Comparison of ENCODE assay signal across 15 cellular contexts in genomic region chr16:84999857-85000480, GRCh38. TPM values are rescaled to one million over a fixed set of nuclear protein-coding genes. Genes with fewer than 3 reads are reported as not detected.
A peak's percentile ranks its signal among the peaks of the same experiment; 100 is the strongest.
DNase-seq lines count a peak whose midpoint lies in the region; ATAC-seq, FAIRE-seq and TF ChIP-seq lines count a peak whose summit lies in the region.
"Had no signal": no experiment of that assay in that cellular context is flagged by ENCODE, and none has a peak within 500 bp of the region (broad histone marks: within the 10 kb centered on the region; RNA-seq: fewer than 3 reads in every experiment).

No MANE protein-coding gene starts in this region.

- BruUV-seq in K562 (replicated peaks; lab: Mats Ljungman, UMichigan), result no TSS peak

- H3K4me1 ChIP-seq in ACC112 (ENCODE audit: control insufficient read depth, insufficient read depth, low read length, unreplicated experiment), result peaks cover 63% of the 10 kb centered on the region
- peaks cover 41 to 42% of the 10 kb centered on the region in 2 experiments for H3K4me1 ChIP-seq in K562 (replicated peaks in 1 of 2; ENCODE audit: control insufficient read depth in 2 of 2, insufficient read depth in 2 of 2, low read length in 2 of 2)
- H3K4me1 ChIP-seq in left lung, result peaks cover 28 to 93% of the 10 kb centered on the region in 2 donors
- peaks cover 0 to 90% (median 89%) of the 10 kb centered on the region in 4 donors for H3K4me1 ChIP-seq in sigmoid colon
- no peaks in the 10 kb centered on the region; the same call in 1 of the 2 replicates for H3K4me1 ChIP-seq in HAP-1

- H3K79me2 ChIP-seq in ACC112 (ENCODE audit: control insufficient read depth, insufficient read depth, low read length, unreplicated experiment) (peaks cover 88% of the 10 kb centered on the region), K562 (ENCODE audit: control insufficient read depth, insufficient read depth, low read length) (peaks cover 75% of the 10 kb centered on the region)

- H2AFZ ChIP-seq in ACC112 (ENCODE audit: low read length, unreplicated experiment) (no peak overlapping the region), K562 (ENCODE audit: low read depth, low read length) (no peak overlapping the region)

- H3K4me3 ChIP-seq in ACC112 (ENCODE audit: low read depth, low read length) (no peak overlapping the region), K562 (no peak overlapping the region), left lung (no peak overlapping the region), sigmoid colon (no peak overlapping the region), HAP-1 (no peak overlapping the region)
- H3K4me3 ChIP-seq: right atrium auricular region had no signal

- H3K27me3 ChIP-seq in ACC112 (ENCODE audit: insufficient read depth, low read length) (no peaks in the 10 kb centered on the region), K562 (ENCODE audit: control insufficient read depth in 2 of 2, insufficient read depth in 2 of 2, low read length in 2 of 2) (no peaks in the 10 kb centered on the region), left lung (no peaks in the 10 kb centered on the region), sigmoid colon (no peaks in the 10 kb centered on the region), HAP-1 (ENCODE audit: low read depth) (no peaks in the 10 kb centered on the region)
- H3K27me3 ChIP-seq: right atrium auricular region had no signal

- TF ChIP-seq CTCF in K562 (IDR thresholded peaks at IDR 0.05 in 2 of 3, conservative IDR thresholded peaks at IDR 0.05 in 1 of 3; ENCODE audit: insufficient read depth in 2 of 3, low read depth in 1 of 3, low read length in 3 of 3) (no peak), left lung (IDR thresholded peaks at IDR 0.05) (no peak), sigmoid colon (IDR thresholded peaks at IDR 0.05) (no peak)

- FAIRE-seq in K562 (lab: Jason Lieb, UNC), result no peak
- FAIRE-seq: frontal cortex had no signal

- intact Hi-C loops in K562 (cut with micrococcal nuclease), result no loop called here
- intact Hi-C loops in left lung (cut with DNase I), result no loop called here
- intact Hi-C loops in sigmoid colon (cut with DNase I), result no loop called here

- TF ChIP-seq POLR2A in K562 (conservative IDR thresholded peaks at IDR 0.05), result no peak
- TF ChIP-seq POLR2A in sigmoid colon (IDR thresholded peaks at IDR 0.05), result no peak

- H3K36me3 ChIP-seq in ACC112 (ENCODE audit: insufficient read depth, low read length), result peaks cover 6% of the 10 kb centered on the region; the same call in 1 of the 2 replicates
- H3K36me3 ChIP-seq in K562 (ENCODE audit: control insufficient read depth, insufficient read depth, low read length), result peaks cover 58% of the 10 kb centered on the region
- peaks cover 0 to 15% of the 10 kb centered on the region in 2 donors for H3K36me3 ChIP-seq in left lung
- peaks cover 0 to 4% (median 0%) of the 10 kb centered on the region in 4 donors for H3K36me3 ChIP-seq in sigmoid colon
- H3K36me3 ChIP-seq in HAP-1 (replicated peaks), result peaks cover 18% of the 10 kb centered on the region

- in situ Hi-C loops in K562 (cut with MboI), result no loop called here
- in situ Hi-C loops in HAP-1 (cut with MboI; ENCODE audit: low sequenced_read_pairs), result no loop called here

- CTCF ChIA-PET in K562 (lab: Yijun Ruan, JAX; ENCODE audit: low intra/inter-chr PET ratio), result no interaction called here

- TF ChIP-seq EP300 in K562 (IDR thresholded peaks at IDR 0.05; ENCODE audit: low read length), result no peak
- TF ChIP-seq EP300 in sigmoid colon (IDR thresholded peaks at IDR 0.05), result no peak

- H3K9ac ChIP-seq in K562 (ENCODE audit: insufficient read depth in 1 of 2, low read depth in 2 of 2, low read length in 2 of 2), result no peak overlapping the region

- 93% methylated on average over 11 of the region's 11 CpGs for WGBS in K562 (ENCODE audit: insufficient coverage, low coverage, missing lambda C conversion rate)
- 83 to 85% methylated on average over 11 of the region's 11 CpGs for WGBS in sigmoid colon, 2 donors

- no peak for TF ChIP-seq RAD21 in K562 (CRISPR knock-in tag; conservative IDR thresholded peaks at IDR 0.05 in 1 of 2, IDR thresholded peaks at IDR 0.05 in 1 of 2)

- POLR2A ChIA-PET in K562 (lab: Yijun Ruan, JAX), result interaction anchor here (1.0 to 3.9 kb wide), 3 partner anchors 11 to 91 kb away, joined by 3 to 23 read pairs (median 3); partner anchors contain the start of gene ZDHHC7

- no peak overlapping the region for H3K4me2 ChIP-seq in K562 (ENCODE audit: insufficient read depth, low read length)

- H3K9me3 ChIP-seq in K562 (replicated peaks; ENCODE audit: control insufficient read depth, insufficient read depth, low read depth, low read length) (no peaks in the 10 kb centered on the region), left lung (no peaks in the 10 kb centered on the region), sigmoid colon (no peaks in the 10 kb centered on the region), HAP-1 (no peaks in the 10 kb centered on the region)
- H3K9me3 ChIP-seq: right atrium auricular region had no signal

- DNase-seq in K562 (ENCODE audit: extremely low read depth in 1 of 4, low spot score in 3 of 4) (no peak), left lung (no peak), sigmoid colon (no peak), HAP-1 (ENCODE audit: low spot score in 2 of 2) (no peak), NCI-H1048 (lab: John Stamatoyannopoulos, UW) (no peak)
- DNase-seq: activated T-cell treated with anti-CD3 and anti-CD28 coated beads for 4 hours; NCI-H2227 treated with DMSO at 0.1 percent for 48 hours; OCI-M1; stimulated activated naive CD4-positive, alpha-beta T cell treated with Interleukin-2 at 50 U/mL for 16 hours; T-helper 2 cell had no signal

- H3K9me1 ChIP-seq in K562 (ENCODE audit: control insufficient read depth, insufficient read depth, low read length), result peaks cover 16% of the 10 kb centered on the region

- ATAC-seq in K562 (no peak), left lung (no peak), HG03469 (IDR thresholded peaks at IDR 0.05; ENCODE audit: unreplicated experiment) (no peak), HG03175 (IDR thresholded peaks at IDR 0.05; ENCODE audit: unreplicated experiment) (no peak)

- H3K27ac ChIP-seq in ACC112 (ENCODE audit: low read depth, low read length) (peak overlapping the region; percentile 65), K562 (ENCODE audit: extremely low read depth, low read depth, low read length) (peak overlapping the region; percentile 54; the same call in 1 of the 3 replicates), left lung (peak overlapping the region; percentile 61 to 92), sigmoid colon (peak overlapping the region; percentile 82 to 92 (median 88))
- H3K27ac ChIP-seq: right atrium auricular region had no signal

- peaks cover 34% of the 10 kb centered on the region for H4K20me1 ChIP-seq in K562 (replicated peaks; ENCODE audit: control insufficient read depth, insufficient read depth, low read length)

TF ChIP-seq in K562, 482 proteins besides CTCF, POLR2A, EP300 and RAD21:
- TF ChIP-seq IFI16 (CRISPR knock-in tag; IDR thresholded peaks at IDR 0.05) (no peak), NFIC (IDR thresholded peaks at IDR 0.05) (no peak), ZNF121 (CRISPR knock-in tag; conservative IDR thresholded peaks at IDR 0.05) (peak; percentile 39), KHSRP (IDR thresholded peaks at IDR 0.05) (no peak), ZNF217 (CRISPR knock-in tag; IDR thresholded peaks at IDR 0.05) (no peak)

RNA-seq across cellular contexts. Expression of gene ZDHHC7, which starts 11.4 kb away (rescaled TPM):
- total RNA-seq in K562 (2011; cell fraction: chromatin; rRNA removed; ENCODE audit: low replicate concordance), result 116 and 182 TPM in 2 replicates
- 70.2 and 72.6 TPM in 2 replicates for total RNA-seq in K562 (2011; cell fraction: nucleolus; rRNA removed)
- total RNA-seq in K562 (2011; cell fraction: nucleoplasm; rRNA removed), result 82.7 and 89.1 TPM in 2 replicates
- total RNA-seq in K562 (2014; rRNA removed) (37.4 and 42.5 TPM in 2 replicates), K562 (2014; rRNA removed; fragmentation: Illumina TruSeq; extraction: Trizol) (37.2 and 38.1 TPM in 2 replicates), K562 (2015; rRNA removed; fragmentation: Illumina TruSeq; extraction: Trizol) (44.5 and 44.6 TPM in 2 replicates), K562 (2021) (45.7 and 47.0 TPM in 2 replicates), left lung (10 to 100 TPM; 69.8 to 82.3 TPM), sigmoid colon (10 to 100 TPM; 56.2 to 69.5 (median 63.7) TPM)
- polyA plus RNA-seq in K562 (2011; rRNA removed) (36.5 and 42.5 TPM in 2 replicates), K562 (2014; fragmentation: Illumina TruSeq; extraction: Trizol) (48.2 and 49.7 TPM in 2 replicates), K562 (2014; fragmentation: Nextera tagmentation; extraction: Ambion mirVana) (1 to 10 TPM; 1.7 to 1.8 TPM), K562 (2014; rRNA removed) (31.3 and 39.8 TPM in 2 replicates), sigmoid colon (10 to 100 TPM; 20.8 to 40.1 (median 22.2) TPM)
- polyA plus RNA-seq in K562 (2011; cell fraction: cytosol; rRNA removed), result 43.9 and 59.7 TPM in 2 replicates
- 78.8 and 96.8 TPM in 2 replicates for polyA plus RNA-seq in K562 (2011; cell fraction: nucleus; rRNA removed)
- polyA plus RNA-seq in K562 (2012), result 37.6 and 39.5 TPM in 2 replicates
- 22.4 and 22.5 TPM in 2 replicates for polyA minus RNA-seq in K562 (2011; rRNA and poly(A)+ RNA removed)
- polyA minus RNA-seq in K562 (2011; cell fraction: cytosol; rRNA and poly(A)+ RNA removed), result 14.8 and 19.9 TPM in 2 replicates
- polyA minus RNA-seq in K562 (2011; cell fraction: nucleus; rRNA and poly(A)+ RNA removed), result 17.2 and 23.5 TPM in 2 replicates

RNA-seq across cellular contexts. Expression of gene KIAA0513, which starts 27.6 kb away (rescaled TPM):
- 51.3 and 93.2 TPM in 2 replicates for total RNA-seq in K562 (2011; cell fraction: chromatin; rRNA removed; ENCODE audit: low replicate concordance)
- 39.2 and 39.4 TPM in 2 replicates for total RNA-seq in K562 (2011; cell fraction: nucleolus; rRNA removed)
- 29.0 and 33.3 TPM in 2 replicates for total RNA-seq in K562 (2011; cell fraction: nucleoplasm; rRNA removed)
- total RNA-seq in K562 (2014; rRNA removed) (11.0 and 11.2 TPM in 2 replicates), K562 (2014; rRNA removed; fragmentation: Illumina TruSeq; extraction: Trizol) (6.1 and 10.3 TPM in 2 replicates), K562 (2015; rRNA removed; fragmentation: Illumina TruSeq; extraction: Trizol) (9.3 and 9.7 TPM in 2 replicates), K562 (2021) (13.7 and 14.7 TPM in 2 replicates), left lung (10 to 100 TPM; 22.6 to 31.7 TPM), sigmoid colon (10 to 100 TPM; 18.6 to 40.2 (median 26.4) TPM)
- polyA plus RNA-seq in K562 (2011; rRNA removed) (6.9 and 8.6 TPM in 2 replicates), K562 (2014; fragmentation: Illumina TruSeq; extraction: Trizol) (10.1 and 12.6 TPM in 2 replicates), K562 (2014; fragmentation: Nextera tagmentation; extraction: Ambion mirVana) (under 1 TPM; 0.18 to 0.36 TPM), K562 (2014; rRNA removed) (9.8 and 10.2 TPM in 2 replicates), sigmoid colon (10 to 100 TPM in 2 of 3 donors, 1 to 10 TPM in 1; 8.4 to 14.8 (median 10.6) TPM)
- polyA plus RNA-seq in K562 (2011; cell fraction: cytosol; rRNA removed), result 4.0 and 9.6 TPM in 2 replicates
- polyA plus RNA-seq in K562 (2011; cell fraction: nucleus; rRNA removed), result 6.8 and 12.9 TPM in 2 replicates
- polyA plus RNA-seq in K562 (2012), result 10.5 and 13.3 TPM in 2 replicates
- 7.7 and 17.3 TPM in 2 replicates for polyA minus RNA-seq in K562 (2011; rRNA and poly(A)+ RNA removed)
- polyA minus RNA-seq in K562 (2011; cell fraction: cytosol; rRNA and poly(A)+ RNA removed), result 5.1 and 6.4 TPM in 2 replicates
- polyA minus RNA-seq in K562 (2011; cell fraction: nucleus; rRNA and poly(A)+ RNA removed), result 9.6 and 11.7 TPM in 2 replicates
